10 cellular contexts compared by ENCODE assay signal in genomic region chr11:34302046-34302921, GRCh38. TPM values are rescaled to one million over a fixed set of nuclear protein-coding genes. Genes with fewer than 3 reads are reported as not detected.
DNase-seq lines count a peak whose midpoint lies in the region; ATAC-seq and TF ChIP-seq lines count a peak whose summit lies in the region.
"Had no signal": no experiment of that assay in that cellular context is flagged by ENCODE, and none has a peak within 500 bp of the region (broad histone marks: within the 10 kb centered on the region; RNA-seq: fewer than 3 reads in every experiment).

No MANE protein-coding gene starts in this region.

- no peak overlapping the region for H4K5ac ChIP-seq in mesendoderm (ENCODE audit: low read length)

- CTCF ChIA-PET in activated CD8-positive, alpha-beta T cell treated with anti-CD3 and anti-CD28 coated beads for 36 hours (lab: Charles Lee) = no interaction called here

- peaks cover 13% of the 10 kb centered on the region for H3K4me1 Mint-ChIP-seq in activated CD8-positive, alpha-beta T cell treated with anti-CD3 and anti-CD28 coated beads for 36 hours (ENCODE audit: low read depth)

- no CpG with 5 or more reads among the region's 4 CpGs for WGBS in mesendoderm (ENCODE audit: extremely low coverage, insufficient coverage, low lambda C conversion rate)
- WGBS in gastroesophageal sphincter (ENCODE audit: low coverage in 1 of 2), 2 donors = 62 to 84% methylated on average over 2 to 4 of the region's 4 CpGs

- peak overlapping the region; percentile 14 for H2BK5ac ChIP-seq in mesendoderm (ENCODE audit: low read length)

- no peak overlapping the region for H2BK120ac ChIP-seq in mesendoderm (ENCODE audit: low read depth, low read length)

- no peaks in the 10 kb centered on the region for H3K9me3 Mint-ChIP-seq in activated CD8-positive, alpha-beta T cell treated with anti-CD3 and anti-CD28 coated beads for 36 hours

- H3K36me3 Mint-ChIP-seq in activated CD8-positive, alpha-beta T cell treated with anti-CD3 and anti-CD28 coated beads for 36 hours (ENCODE audit: low read depth) = no peaks in the 10 kb centered on the region

- peak overlapping the region; percentile 36 for H3K18ac ChIP-seq in mesendoderm (ENCODE audit: low read length)

- H3K9me3 ChIP-seq in gastroesophageal sphincter = no peaks in the 10 kb centered on the region

- H3K4me1 ChIP-seq in mesendoderm (ENCODE audit: control insufficient read depth, low read depth, low read length) (peaks cover 16% of the 10 kb centered on the region), gastroesophageal sphincter (peaks cover 0 to 6% (median 0%) of the 10 kb centered on the region in 3 donors)

- H3K79me1 ChIP-seq in mesendoderm (ENCODE audit: low read length) = no peaks in the 10 kb centered on the region

- H3K4ac ChIP-seq in mesendoderm (ENCODE audit: low read depth, low read length) = no peak overlapping the region

- ATAC-seq in GM18502 (IDR thresholded peaks at IDR 0.05; ENCODE audit: poor library complexity, unreplicated experiment) = peak; percentile 84
- ATAC-seq in HG02642 (IDR thresholded peaks at IDR 0.05; ENCODE audit: poor library complexity, unreplicated experiment) = peak; percentile 73
- ATAC-seq in gastroesophageal sphincter = no peak
- ATAC-seq in activated CD8-positive, alpha-beta T cell treated with anti-CD3 and anti-CD28 coated beads for 36 hours = no peak

- H4K8ac ChIP-seq in mesendoderm (ENCODE audit: low read depth, low read length) = no peak overlapping the region

- no peaks in the 10 kb centered on the region for H3K27me3 Mint-ChIP-seq in activated CD8-positive, alpha-beta T cell treated with anti-CD3 and anti-CD28 coated beads for 36 hours

- no peak overlapping the region for H2AK5ac ChIP-seq in mesendoderm (ENCODE audit: low read length)

- intact Hi-C loops in activated CD8-positive, alpha-beta T cell treated with anti-CD3 and anti-CD28 coated beads for 36 hours (cut with micrococcal nuclease) = no loop called here

- no peak overlapping the region for H3K23ac ChIP-seq in mesendoderm (ENCODE audit: low read length)

- peak overlapping the region; percentile 49 for H3K56ac ChIP-seq in mesendoderm (ENCODE audit: low read length)

- DNase-seq in OCI-M1 (lab: John Stamatoyannopoulos, UW) (peak; percentile 11), mesendoderm (peak; percentile 97), NCI-H1417 treated with DMSO at 0.1 percent for 48 hours (lab: John Stamatoyannopoulos, UW) (no peak), NCI-H510A (lab: John Stamatoyannopoulos, UW) (no peak)
- no peak for DNase-seq in activated CD8-positive, alpha-beta T cell treated with anti-CD3 and anti-CD28 coated beads for 36 hours
- DNase-seq: left cardiac atrium had no signal

- no peaks in the 10 kb centered on the region for H3K79me2 ChIP-seq in mesendoderm (ENCODE audit: control insufficient read depth, insufficient read depth, low read length)

- H3K4me2 ChIP-seq in mesendoderm (ENCODE audit: low read length) = no peak overlapping the region

- H3K27me3 ChIP-seq in mesendoderm (ENCODE audit: insufficient read depth, low read length, poor library complexity) (no peaks in the 10 kb centered on the region), gastroesophageal sphincter (no peaks in the 10 kb centered on the region)

- POLR2A ChIA-PET in activated CD8-positive, alpha-beta T cell treated with anti-CD3 and anti-CD28 coated beads for 36 hours (lab: Charles Lee) = no interaction called here

- no peak for TF ChIP-seq POLR2A in gastroesophageal sphincter (IDR thresholded peaks at IDR 0.05)

- no peak overlapping the region for H3K4me3 Mint-ChIP-seq in activated CD8-positive, alpha-beta T cell treated with anti-CD3 and anti-CD28 coated beads for 36 hours

- no peak overlapping the region for H3K9ac ChIP-seq in mesendoderm (ENCODE audit: low read length)

- H3K27ac Mint-ChIP-seq in activated CD8-positive, alpha-beta T cell treated with anti-CD3 and anti-CD28 coated beads for 36 hours = no peak overlapping the region

- TF ChIP-seq EP300 in gastroesophageal sphincter (IDR thresholded peaks at IDR 0.05) = no peak

- peak overlapping the region; percentile 26 for H3K27ac ChIP-seq in mesendoderm (ENCODE audit: low read depth, low read length)
- H3K27ac ChIP-seq in gastroesophageal sphincter = no peak overlapping the region
- H3K27ac ChIP-seq: SK-N-MC had no signal

- no peaks in the 10 kb centered on the region for H3K36me3 ChIP-seq in mesendoderm (ENCODE audit: control insufficient read depth, insufficient read depth, low read length)
- no peaks in the 10 kb centered on the region for H3K36me3 ChIP-seq in gastroesophageal sphincter

- no peak for TF ChIP-seq CTCF in gastroesophageal sphincter (IDR thresholded peaks at IDR 0.05)
- no peak for TF ChIP-seq CTCF in activated CD8-positive, alpha-beta T cell treated with anti-CD3 and anti-CD28 coated beads for 36 hours (IDR thresholded peaks at IDR 0.05)

- no peak overlapping the region for H2BK15ac ChIP-seq in mesendoderm (replicated peaks; ENCODE audit: low read depth)

- H3K4me3 ChIP-seq in mesendoderm (ENCODE audit: low read length) (no peak overlapping the region), gastroesophageal sphincter (no peak overlapping the region)
- H3K4me3 ChIP-seq: SK-N-MC had no signal

RNA-seq across cellular contexts. Expression of gene ABTB2, which starts 55.5 kb away (rescaled TPM):
- polyA plus RNA-seq in mesendoderm (2013, experiment 1 of 2) = 2.6 TPM
- 2.5 TPM for polyA plus RNA-seq in mesendoderm (2013, experiment 2 of 2)
- total RNA-seq in gastroesophageal sphincter = 10 to 100 TPM in 1 of 4 donors, 1 to 10 TPM in 3; 4.1 to 11.0 (median 7.5) TPM
- 1 to 10 TPM; 2.4 to 2.5 TPM for total RNA-seq in activated CD8-positive, alpha-beta T cell treated with anti-CD3 and anti-CD28 coated beads for 36 hours

Comparison
In these comparisons a context has a peak if more than half of its experiments do, and no peak if none do; other contexts are left out.
1. ATAC-seq: peak in GM18502 (single experiment) and HG02642 (single experiment); none in gastroesophageal sphincter (single experiment) and activated CD8-positive, alpha-beta T cell treated with anti-CD3 and anti-CD28 coated beads for 36 hours (single experiment).
2. DNase-seq: peak in OCI-M1 (single experiment) and mesendoderm (single experiment); none in NCI-H1417 treated with DMSO at 0.1 percent for 48 hours (single experiment), NCI-H510A (single experiment) and activated CD8-positive, alpha-beta T cell treated with anti-CD3 and anti-CD28 coated beads for 36 hours (single experiment).